ENCODE assay signal across 18 cellular contexts in genomic region chr21:15774590-15774989, GRCh38. TPM values are rescaled to one million over a fixed set of nuclear protein-coding genes. Genes with fewer than 3 reads are reported as not detected.
DNase-seq lines count a peak whose midpoint lies in the region; ATAC-seq, FAIRE-seq and TF ChIP-seq lines count a peak whose summit lies in the region.
"Had no signal": no experiment of that assay in that cellular context is flagged by ENCODE, and none has a peak within 500 bp of the region (broad histone marks: within the 10 kb centered on the region; RNA-seq: fewer than 3 reads in every experiment).

No MANE protein-coding gene starts in this region.

- H3K27ac Mint-ChIP-seq in HFFc6 = no peak overlapping the region
- H3K27ac Mint-ChIP-seq: activated CD4-positive, alpha-beta memory T cell treated with anti-CD3 and anti-CD28 coated beads, Interleukin-2, amount 10 ng/mL, durations not matched to agents 7 days and 5 days; endodermal cell; T-cell had no signal

- H3K36me3 Mint-ChIP-seq in HFFc6 (ENCODE audit: low read depth) = peaks cover 9% of the 10 kb centered on the region

- no peaks in the 10 kb centered on the region for H4K20me1 ChIP-seq in mammary epithelial cell (ENCODE audit: insufficient read depth, low read length)

- H3K4me1 ChIP-seq in A549 (peaks cover 33% of the 10 kb centered on the region; the same call in 2 of the 3 replicates), mammary epithelial cell (ENCODE audit: insufficient read depth, low read length) (peaks cover 26% of the 10 kb centered on the region), aorta (ENCODE audit: control insufficient read depth in 1 of 2, insufficient read depth in 2 of 2, low read length in 2 of 2) (peaks cover 0 to 4% of the 10 kb centered on the region in 2 donors), stomach (peaks cover 0 to 55% (median 27%) of the 10 kb centered on the region in 4 donors)

- H3K9me3 Mint-ChIP-seq in HFFc6 = no peaks in the 10 kb centered on the region
- H3K9me3 Mint-ChIP-seq: activated CD4-positive, alpha-beta memory T cell treated with anti-CD3 and anti-CD28 coated beads, Interleukin-2, amount 10 ng/mL, durations not matched to agents 7 days and 5 days; endodermal cell; T-cell had no signal

- H3K27me3 ChIP-seq in mammary epithelial cell (ENCODE audit: insufficient read depth, low read length) = no peaks in the 10 kb centered on the region
- no peaks in the 10 kb centered on the region for H3K27me3 ChIP-seq in aorta (ENCODE audit: control insufficient read depth in 1 of 2, insufficient read depth in 2 of 2, low read length in 1 of 2)
- H3K27me3 ChIP-seq in stomach = no peaks in the 10 kb centered on the region
- H3K27me3 ChIP-seq: heart right ventricle had no signal

- DNase-seq in A549 (ENCODE audit: low read depth in 1 of 2, low spot score in 1 of 2) (no peak), HFFc6 (peak; percentile 42), mammary epithelial cell (peak; percentile 37), iris pigment epithelial cell (ENCODE audit: low read depth) (peak; percentile 80), aorta (no peak), stomach (no peak), frontal cortex (ENCODE audit: low spot score in 2 of 2) (no peak), SIG-M5 treated with dmso at 0.1 percent for 504 hours (lab: John Stamatoyannopoulos, UW; ENCODE audit: unreplicated experiment) (no peak)
- DNase-seq: activated CD4-positive, alpha-beta memory T cell treated with anti-CD3 and anti-CD28 coated beads, Interleukin-2, amount 10 ng/mL, durations not matched to agents 7 days and 5 days; endodermal cell; heart right ventricle; right cardiac atrium; stimulated activated CD4-positive, alpha-beta T cell treated with anti-CD3 and anti-CD28 coated beads, Interleukin-2, amount 100 ng/mL, for 48 hours; stimulated activated CD8-positive, alpha-beta memory T cell treated with anti-CD3 and anti-CD28 coated beads, Interleukin-4, amount 100 ng/mL, for 48 hours; T-cell; WERI-Rb-1 had no signal

- no peaks in the 10 kb centered on the region; the same call in 1 of the 2 replicates for H3K27me3 Mint-ChIP-seq in HFFc6 (ENCODE audit: insufficient read depth)
- H3K27me3 Mint-ChIP-seq: activated CD4-positive, alpha-beta memory T cell treated with anti-CD3 and anti-CD28 coated beads, Interleukin-2, amount 10 ng/mL, durations not matched to agents 7 days and 5 days; T-cell had no signal

- CTCF ChIA-PET in A549 (lab: Yijun Ruan, JAX) = interaction anchor here (1.0 to 1.7 kb wide), 2 partner anchors 7 to 28 kb away, joined by 3 to 4 read pairs; no protein-coding TSS in a partner anchor
- CTCF ChIA-PET in mammary epithelial cell (lab: Charles Lee; ENCODE audit: low non-redundant PET) = no interaction called here

- WGBS in A549 (ENCODE audit: missing lambda C conversion rate) = 62% methylated on average over 3 of the region's 3 CpGs
- 51% methylated on average over 3 of the region's 3 CpGs for WGBS in mammary epithelial cell (ENCODE audit: low coverage, missing lambda C conversion rate)
- WGBS in aorta, 2 donors = 73 to 88% methylated on average over 3 of the region's 3 CpGs
- WGBS in stomach, 5 donors = 67 to 87% (median 70%) methylated on average over 3 of the region's 3 CpGs

- H3K4me1 Mint-ChIP-seq in HFFc6 (ENCODE audit: low read depth) = peaks cover 62% of the 10 kb centered on the region

- H3K4me2 ChIP-seq in A549 (peak overlapping the region; percentile 38), mammary epithelial cell (ENCODE audit: insufficient read depth, low read depth, low read length) (peak overlapping the region; percentile 71)

- in situ Hi-C loops in mammary epithelial cell (cut with MboI; ENCODE audit: low sequenced_read_pairs in 2 of 2) = no loop called here

- H2AFZ ChIP-seq in mammary epithelial cell (ENCODE audit: low read depth, low read length) = no peak overlapping the region

- TF ChIP-seq POLR2A in A549 (IDR thresholded peaks at IDR 0.05; ENCODE audit: low read length) (no peak), stomach (IDR thresholded peaks at IDR 0.05) (no peak)

- no peak overlapping the region for H3K4me3 Mint-ChIP-seq in HFFc6
- H3K4me3 Mint-ChIP-seq: activated CD4-positive, alpha-beta memory T cell treated with anti-CD3 and anti-CD28 coated beads, Interleukin-2, amount 10 ng/mL, durations not matched to agents 7 days and 5 days; endodermal cell; T-cell had no signal

- TF ChIP-seq CTCF in A549 (IDR thresholded peaks at IDR 0.05) (no peak), HFFc6 (IDR thresholded peaks at IDR 0.05) (no peak), mammary epithelial cell (conservative IDR thresholded peaks at IDR 0.05 in 1 of 2, IDR thresholded peaks at IDR 0.05 in 1 of 2; ENCODE audit: extremely low read depth in 1 of 2, insufficient read depth in 1 of 2, low read depth in 1 of 2, low read length in 2 of 2) (no peak), stomach (IDR thresholded peaks at IDR 0.05) (no peak)

- H3K36me3 ChIP-seq in mammary epithelial cell (ENCODE audit: insufficient read depth, low read length) (no peaks in the 10 kb centered on the region), aorta (ENCODE audit: control insufficient read depth in 1 of 2, insufficient read depth in 2 of 2, low read length in 1 of 2) (no peaks in the 10 kb centered on the region), stomach (no peaks in the 10 kb centered on the region)
- H3K36me3 ChIP-seq: WERI-Rb-1 had no signal

- no TSS peak for BruUV-seq in mammary epithelial cell (replicated peaks; lab: Mats Ljungman, UMichigan)

- H3K79me2 ChIP-seq in mammary epithelial cell (ENCODE audit: insufficient read depth, low read length) = peaks cover 67% of the 10 kb centered on the region

- no peak overlapping the region for H3K27ac ChIP-seq in A549
- H3K27ac ChIP-seq in mammary epithelial cell (ENCODE audit: insufficient read depth, low read depth, low read length) = peak overlapping the region; percentile 46
- no peak overlapping the region for H3K27ac ChIP-seq in aorta (ENCODE audit: low read depth in 1 of 2, low read length in 2 of 2)
- H3K27ac ChIP-seq in stomach = no peak overlapping the region
- H3K27ac ChIP-seq: heart right ventricle, WERI-Rb-1 had no signal

- FAIRE-seq in A549 (lab: Jason Lieb, UNC) = no peak
- FAIRE-seq in frontal cortex (lab: Jason Lieb, UNC) = no peak
- FAIRE-seq: GM12891, K562 had no signal

- TF ChIP-seq EP300 in A549 (IDR thresholded peaks at IDR 0.05) (no peak), stomach (IDR thresholded peaks at IDR 0.05) (no peak)

- no peak for TF ChIP-seq RAD21 in A549 (conservative IDR thresholded peaks at IDR 0.05 in 1 of 2, IDR thresholded peaks at IDR 0.05 in 1 of 2)

- POLR2A ChIA-PET in A549 (lab: Yijun Ruan, JAX) = no interaction called here

- dilution Hi-C loops in mammary epithelial cell (cut with HindIII; ENCODE audit: low sequenced_read_pairs) = no loop called here

- H3K4me3 ChIP-seq in A549 (no peak overlapping the region), mammary epithelial cell (replicated peaks in 1 of 3; ENCODE audit: insufficient read depth in 1 of 3, low read depth in 2 of 3, low read length in 3 of 3) (no peak overlapping the region), aorta (ENCODE audit: low read length in 2 of 2) (no peak overlapping the region), stomach (no peak overlapping the region)
- H3K4me3 ChIP-seq: heart right ventricle, K562 had no signal

- H3K9me3 ChIP-seq in A549 = no peaks in the 10 kb centered on the region
- H3K9me3 ChIP-seq in mammary epithelial cell (replicated peaks; ENCODE audit: insufficient read depth, low read length) = no peaks in the 10 kb centered on the region
- H3K9me3 ChIP-seq in aorta (ENCODE audit: control insufficient read depth, low read length) = no peaks in the 10 kb centered on the region
- H3K9me3 ChIP-seq in stomach = no peaks in the 10 kb centered on the region
- H3K9me3 ChIP-seq: heart right ventricle had no signal

- intact Hi-C loops in mammary epithelial cell (cut with micrococcal nuclease) (no loop called here), aorta (cut with DNase I) (no loop called here), stomach (cut with DNase I; ENCODE audit: low total_unique reads) (no loop called here)

- no peak for ATAC-seq in A549
- ATAC-seq in aorta (ENCODE audit: low FRiP score) = no peak
- ATAC-seq: heart right ventricle, K562, right cardiac atrium, T-cell had no signal

- no peak overlapping the region for H3K9ac ChIP-seq in mammary epithelial cell (ENCODE audit: insufficient read depth, low read length)

TF ChIP-seq in A549, 52 proteins besides CTCF, POLR2A, EP300 and RAD21:
- TF ChIP-seq CEBPB (IDR thresholded peaks at IDR 0.05) (0 out of 4 replicates have a peak, but pooled peaks of 1 of the 2 experiments have one; percentile 40), CBX8 (IDR thresholded peaks at IDR 0.05) (no peak), CHD4 (IDR thresholded peaks at IDR 0.05; ENCODE audit: borderline replicate concordance) (no peak), FOSL2 (IDR thresholded peaks at IDR 0.05) (no peak), FOSL2 (CRISPR knock-in tag; IDR thresholded peaks at IDR 0.05) (0 out of 2 replicates have a peak, but pooled peaks have one; percentile 8), SREBF2 (IDR thresholded peaks at IDR 0.05) (no peak), JUNB (IDR thresholded peaks at IDR 0.05) (no peak)
TF ChIP-seq in A549: peak in this region for 2.

RNA-seq across cellular contexts. Expression of gene USP25, which starts 44.8 kb away (rescaled TPM):
- polyA plus RNA-seq in A549 (2011; rRNA removed) = 32.2 and 33.5 TPM in 2 replicates
- polyA plus RNA-seq in A549 (2012; cell fraction: cytosol; rRNA removed) = 3.9 and 4.7 TPM in 2 replicates
- polyA plus RNA-seq in A549 (2012; cell fraction: nucleus; rRNA removed) = 1.9 and 3.2 TPM in 2 replicates
- polyA plus RNA-seq in A549 (2017; fragmentation: RNase III; extraction: RNeasy Plus Mini Kit Qiagen cat#74134 plus additional on column Dnase treatment) = 14.5 to 18.1 TPM (median 15.3 TPM) in 3 replicates
- 34.9 and 40.2 TPM in 2 replicates for polyA minus RNA-seq in A549 (2011; rRNA and poly(A)+ RNA removed)
- total RNA-seq in HFFc6 (2021; fragmentation: NEBNext Ultra II Directional; extraction: Animal tissue kit (Norgen Biotek cat#: 25700)) = 10 to 100 TPM; 13.8 to 18.3 (median 16.6) TPM
- total RNA-seq in mammary epithelial cell = 10 to 100 TPM; 43.0 to 54.2 TPM
- 14.4 TPM for polyA plus RNA-seq in mammary epithelial cell
- polyA minus RNA-seq in mammary epithelial cell = 42.8 TPM
- total RNA-seq in aorta = 10 to 100 TPM; 39.4 to 54.2 TPM
- polyA plus RNA-seq in aorta = 10 to 100 TPM in 1 of 2 donors, 1 to 10 TPM in 1; 9.3 to 11.5 TPM
- total RNA-seq in stomach = 10 to 100 TPM; 19.8 to 91.6 (median 33.9) TPM
- 10 to 100 TPM in 1 of 3 donors, 1 to 10 TPM in 2; 8.2 to 14.2 (median 9.1) TPM for polyA plus RNA-seq in stomach
- total RNA-seq in frontal cortex = 94.2 TPM

Comparison
In these comparisons a context has a peak if more than half of its experiments do, and no peak if none do; other contexts are left out.
1. DNase-seq: peak in HFFc6 (single experiment), mammary epithelial cell (single experiment) and iris pigment epithelial cell (single experiment); none in A549 (0 of 2), aorta (0 of 2), stomach (single experiment), frontal cortex (0 of 2) and SIG-M5 treated with dmso at 0.1 percent for 504 hours (single experiment).